In genomic region chr12:109069307-109070231, GRCh38 we compare ENCODE assay signal across 18 cellular contexts. TPM values are rescaled to one million over a fixed set of nuclear protein-coding genes. Genes with fewer than 3 reads are reported as not detected.
DNase-seq lines count a peak whose midpoint lies in the region; ATAC-seq, FAIRE-seq and TF ChIP-seq lines count a peak whose summit lies in the region.
"Had no signal": no experiment of that assay in that cellular context is flagged by ENCODE, and none has a peak within 500 bp of the region (broad histone marks: within the 10 kb centered on the region; RNA-seq: fewer than 3 reads in every experiment).

No MANE protein-coding gene starts in this region.

- ATAC-seq in HG02642 (IDR thresholded peaks at IDR 0.05; ENCODE audit: poor library complexity, unreplicated experiment): no peak
- ATAC-seq: activated CD8-positive, alpha-beta T cell treated with anti-CD3 and anti-CD28 coated beads for 36 hours; lower lobe of right lung had no signal

- no peaks in the 10 kb centered on the region for H3K4me1 Mint-ChIP-seq in osteocyte (ENCODE audit: unreplicated experiment)

- no peak overlapping the region for H3K4me3 ChIP-seq in H7 (ENCODE audit: insufficient read depth, low read depth, low read length)
- H3K4me3 ChIP-seq in iPS-18a (ENCODE audit: low read length): peak overlapping the region; percentile 39
- no peak overlapping the region for H3K4me3 ChIP-seq in lower leg skin (ENCODE audit: low read depth, poor library complexity, severe bottlenecking)
- H3K4me3 ChIP-seq: esophagus muscularis mucosa, heart right ventricle, lower lobe of right lung had no signal

- H3K27ac Mint-ChIP-seq in osteocyte (ENCODE audit: unreplicated experiment): no peak overlapping the region
- H3K27ac Mint-ChIP-seq: activated CD8-positive, alpha-beta T cell treated with anti-CD3 and anti-CD28 coated beads for 36 hours had no signal

- FAIRE-seq in GM19239 (lab: Jason Lieb, UNC): no peak
- FAIRE-seq: TTC549 had no signal

- no peak for TF ChIP-seq POLR2A in lower leg skin (IDR thresholded peaks at IDR 0.05)

- intact Hi-C loops in lower leg skin (cut with DNase I; ENCODE audit: low total_unique reads): no loop called here

- H3K27me3 ChIP-seq in H7 (ENCODE audit: control insufficient read depth, insufficient read depth, low read length): no peaks in the 10 kb centered on the region
- H3K27me3 ChIP-seq in iPS-18a (ENCODE audit: control insufficient read depth, insufficient read depth, low read length): no peaks in the 10 kb centered on the region
- H3K27me3 ChIP-seq: esophagus muscularis mucosa, heart right ventricle had no signal

- H3K27me3 Mint-ChIP-seq in osteocyte (ENCODE audit: unreplicated experiment): no peaks in the 10 kb centered on the region
- H3K27me3 Mint-ChIP-seq: activated CD8-positive, alpha-beta T cell treated with anti-CD3 and anti-CD28 coated beads for 36 hours had no signal

- TF ChIP-seq CTCF in osteocyte (IDR thresholded peaks at IDR 0.05) (no peak), lower leg skin (IDR thresholded peaks at IDR 0.05) (no peak)

- peaks cover under 1% of the 10 kb centered on the region for H3K9me3 Mint-ChIP-seq in osteocyte (ENCODE audit: unreplicated experiment)
- H3K9me3 Mint-ChIP-seq: activated CD8-positive, alpha-beta T cell treated with anti-CD3 and anti-CD28 coated beads for 36 hours had no signal

- peak overlapping the region; percentile 40 for H3K9ac ChIP-seq in iPS-18a (ENCODE audit: low read length)

- no peaks in the 10 kb centered on the region for H3K36me3 ChIP-seq in H7 (replicated peaks; ENCODE audit: control insufficient read depth, insufficient read depth, low read length)
- peaks cover 3% of the 10 kb centered on the region for H3K36me3 ChIP-seq in iPS-18a (ENCODE audit: control insufficient read depth, low read depth, low read length)

- H3K4me1 ChIP-seq in iPS-18a (ENCODE audit: control insufficient read depth, low read depth, low read length): peaks cover 19% of the 10 kb centered on the region
- H3K4me1 ChIP-seq: esophagus muscularis mucosa, heart right ventricle, lower lobe of right lung had no signal

- peaks cover 42% of the 10 kb centered on the region for H3K36me3 Mint-ChIP-seq in osteocyte (ENCODE audit: unreplicated experiment)

- H3K27ac ChIP-seq in iPS-18a (ENCODE audit: low read length): peak overlapping the region; percentile 4
- H3K27ac ChIP-seq: esophagus muscularis mucosa, heart right ventricle, lower lobe of right lung had no signal

- no peaks in the 10 kb centered on the region for H3K9me3 ChIP-seq in iPS-18a (ENCODE audit: control insufficient read depth, low read depth, low read length)
- H3K9me3 ChIP-seq: esophagus muscularis mucosa, heart right ventricle, lower lobe of right lung had no signal

- H3K4me3 Mint-ChIP-seq in osteocyte (ENCODE audit: unreplicated experiment): no peak overlapping the region
- H3K4me3 Mint-ChIP-seq: activated CD8-positive, alpha-beta T cell treated with anti-CD3 and anti-CD28 coated beads for 36 hours had no signal

- peak; percentile 86 for DNase-seq in H7
- DNase-seq in NCI-H2227 (lab: John Stamatoyannopoulos, UW; ENCODE audit: unreplicated experiment): peak; percentile 53
- peak; percentile 60 for DNase-seq in osteocyte (ENCODE audit: extremely low spot score, unreplicated experiment)
- DNase-seq in GM19239 (ENCODE audit: insufficient read length, low spot score): no peak
- DNase-seq in HPDE6-E6E7 (ENCODE audit: extremely low spot score): no peak
- DNase-seq in lower leg skin (ENCODE audit: low spot score in 2 of 2): no peak
- DNase-seq: activated CD8-positive, alpha-beta T cell treated with anti-CD3 and anti-CD28 coated beads for 36 hours; cerebellar nuclear complex; DMS53; heart right ventricle; lower lobe of right lung; NCI-H2029 treated with DMSO at 0.1 percent for 48 hours had no signal

- WGBS in lower leg skin, 2 donors: 79% methylated on average over 16 of the region's 16 CpGs

RNA-seq across cellular contexts. Expression of gene USP30, which starts 17.2 kb away (rescaled TPM):
- 8.7 and 12.5 TPM in 2 replicates for total RNA-seq in H7 (2014; rRNA removed; shearing (Covaris generic))
- 18.1 and 18.2 TPM in 2 replicates for total RNA-seq in osteocyte
- 10 to 100 TPM; 11.5 to 29.5 (median 22.2) TPM for total RNA-seq in lower leg skin

RNA-seq across cellular contexts. Expression of gene ALKBH2, which starts 23.7 kb away (rescaled TPM):
- total RNA-seq in H7 (2014; rRNA removed; shearing (Covaris generic)): 29.6 and 40.1 TPM in 2 replicates
- 17.4 and 17.7 TPM in 2 replicates for total RNA-seq in osteocyte
- 10 to 100 TPM; 17.6 to 36.5 (median 26.0) TPM for total RNA-seq in lower leg skin

RNA-seq across cellular contexts. Expression of gene UNG, which starts 27.8 kb away (rescaled TPM):
- 116 and 127 TPM in 2 replicates for total RNA-seq in H7 (2014; rRNA removed; shearing (Covaris generic))
- 16.2 and 18.6 TPM in 2 replicates for total RNA-seq in osteocyte
- 10 to 100 TPM; 31.9 to 57.5 (median 46.9) TPM for total RNA-seq in lower leg skin

RNA-seq across cellular contexts. Expression of gene ACACB, which starts 46.8 kb away (rescaled TPM):
- total RNA-seq in H7 (2014; rRNA removed; shearing (Covaris generic)): 3.8 and 13.4 TPM in 2 replicates
- total RNA-seq in osteocyte: 4.4 and 5.4 TPM in 2 replicates
- total RNA-seq in lower leg skin: 10 to 100 TPM; 19.6 to 38.2 (median 25.8) TPM

RNA-seq across cellular contexts. Expression of gene SVOP, which starts 48.7 kb away (rescaled TPM):
- total RNA-seq in H7 (2014; rRNA removed; shearing (Covaris generic)): under 0.01 and 0.03 TPM in 2 replicates
- total RNA-seq in osteocyte: not detected in 2 replicates
- not detected for total RNA-seq in lower leg skin
- total RNA-seq: activated CD8-positive, alpha-beta T cell treated with anti-CD3 and anti-CD28 coated beads for 36 hours; lower lobe of right lung; MCF 10A; omental fat pad had no signal

Comparison
In these comparisons a context has a peak if more than half of its experiments do, and no peak if none do; other contexts are left out.
1. DNase-seq: peak in H7 (single experiment), NCI-H2227 (single experiment) and osteocyte (single experiment); none in GM19239 (single experiment), HPDE6-E6E7 (single experiment) and lower leg skin (0 of 2).